Comparison of ENCODE assay signal across 8 cellular contexts in genomic region chr17:27529230-27529796, GRCh38.
A peak's percentile ranks its signal among the peaks of the same experiment; 100 is the strongest.
DNase-seq lines count a peak whose midpoint lies in the region; ATAC-seq and TF ChIP-seq lines count a peak whose summit lies in the region.

No MANE protein-coding gene starts in this region.

- H3K27me3 ChIP-seq in WERI-Rb-1 (ENCODE audit: insufficient read depth, low read depth, severe bottlenecking) = no peaks in the 10 kb centered on the region

- TF ChIP-seq RAD21 in Ishikawa (IDR thresholded peaks at IDR 0.05; ENCODE audit: low read depth) = no peak

- no peaks in the 10 kb centered on the region for H3K36me3 ChIP-seq in WERI-Rb-1

- H3K36me3 Mint-ChIP-seq in mesothelial cell of epicardium = no peaks in the 10 kb centered on the region

- H3K4me1 Mint-ChIP-seq in mesothelial cell of epicardium = peaks cover 46% of the 10 kb centered on the region

- no peak overlapping the region for H3K4me3 ChIP-seq in WERI-Rb-1 (ENCODE audit: low read depth, low read length)

- no peak overlapping the region for H3K4me3 Mint-ChIP-seq in mesothelial cell of epicardium

- TF ChIP-seq EP300 in Ishikawa (IDR thresholded peaks at IDR 0.05; ENCODE audit: borderline replicate concordance) = no peak

- peak overlapping the region; percentile 87 for H3K27ac Mint-ChIP-seq in mesothelial cell of epicardium

- 0 out of 2 replicates have a peak overlapping the region, but pooled peaks have one; percentile 13 for H3K27ac ChIP-seq in WERI-Rb-1

- H3K27me3 Mint-ChIP-seq in mesothelial cell of epicardium (ENCODE audit: low read depth) = no peaks in the 10 kb centered on the region

- H3K9me3 ChIP-seq in WERI-Rb-1 (ENCODE audit: severe bottlenecking) = no peaks in the 10 kb centered on the region

- ATAC-seq in GM18870 (IDR thresholded peaks at IDR 0.05; ENCODE audit: unreplicated experiment) (no peak), GM21717 (IDR thresholded peaks at IDR 0.05; ENCODE audit: unreplicated experiment) (no peak)

- no peaks in the 10 kb centered on the region for H3K9me3 Mint-ChIP-seq in mesothelial cell of epicardium

- TF ChIP-seq CTCF in WERI-Rb-1 (IDR thresholded peaks at IDR 0.05; ENCODE audit: low read depth, low read length) (peak; percentile 31; the same call in 1 of the 2 replicates), mesothelial cell of epicardium (IDR thresholded peaks at IDR 0.05; ENCODE audit: unreplicated experiment) (no peak)

- peak; percentile 84 for DNase-seq in DMS 273 (lab: John Stamatoyannopoulos, UW; ENCODE audit: unreplicated experiment)
- DNase-seq in WERI-Rb-1 = peak; percentile 57
- no peak for DNase-seq in mesothelial cell of epicardium (ENCODE audit: low spot score in 2 of 2, unreplicated experiment in 2 of 2)
- no peak for DNase-seq in NCI-H1092 (lab: John Stamatoyannopoulos, UW)
- no peak for DNase-seq in epidermal melanocyte (ENCODE audit: insufficient read length, low spot score)

TF ChIP-seq in Ishikawa, 13 proteins besides CTCF, POLR2A, EP300 and RAD21:
- peak; percentile 21; the same call in 1 of the 2 replicates for TF ChIP-seq MAX (IDR thresholded peaks at IDR 0.05)
- TF ChIP-seq CEBPB (IDR thresholded peaks at IDR 0.05) = peak; percentile 81
- TF ChIP-seq FOXM1 (IDR thresholded peaks at IDR 0.05; ENCODE audit: borderline replicate concordance, low read depth) = no peak
- TF ChIP-seq YY1 (IDR thresholded peaks at IDR 0.05; ENCODE audit: low read depth) = no peak
- TF ChIP-seq NFIC (IDR thresholded peaks at IDR 0.05) = no peak
- TF ChIP-seq CREB1 (IDR thresholded peaks at IDR 0.05; ENCODE audit: low read depth) = no peak
- 0 out of 2 replicates have a peak, but pooled peaks have one; percentile 21 for TF ChIP-seq TCF12 (IDR thresholded peaks at IDR 0.05; ENCODE audit: low read depth)
- TF ChIP-seq TAF1 (IDR thresholded peaks at IDR 0.05; ENCODE audit: low read depth) = no peak

Comparison
In these comparisons a context has a peak if more than half of its experiments do, and no peak if none do; other contexts are left out.
1. DNase-seq: peak in DMS 273 (single experiment) and WERI-Rb-1 (single experiment); none in mesothelial cell of epicardium (0 of 2), NCI-H1092 (single experiment) and epidermal melanocyte (single experiment).